Comparison of ENCODE assay signal across 8 cellular contexts in genomic region chr2:26764078-26764887, GRCh38. TPM values are rescaled to one million over a fixed set of nuclear protein-coding genes. Genes with fewer than 3 reads are reported as not detected.
DNase-seq lines count a peak whose midpoint lies in the region; ATAC-seq and TF ChIP-seq lines count a peak whose summit lies in the region.

Gene SLC35F6 (plus strand): TSS chr2:26764284. CDS start chr2:26764350, 66 bp downstream.

- peak within 1 kb of the TSS; percentile 96 for H3K4me3 Mint-ChIP-seq in T-helper 1 cell treated with Interleukin-12 subunit alpha and Interleukin-12 subunit beta and Interleukin-4 antibody, amounts not matched to agents 30 μg/mL and 1 μg/mL, for 36 hours

- H3K27me3 ChIP-seq in HAP-1 (ENCODE audit: low read depth) (no peaks in the 10 kb centered on the region), left ventricle myocardium inferior (ENCODE audit: low read depth) (no peaks in the 10 kb centered on the region), prostate gland (replicated peaks; ENCODE audit: insufficient read depth) (no peaks in the 10 kb centered on the region), upper lobe of right lung (no peaks in the 10 kb centered on the region)

- H3K4me1 ChIP-seq in HAP-1 (peaks cover 25% of the 10 kb centered on the region), left ventricle myocardium inferior (peaks cover 59% of the 10 kb centered on the region), prostate gland (replicated peaks) (peaks cover 15% of the 10 kb centered on the region), upper lobe of right lung (peaks cover 36% of the 10 kb centered on the region)

- TF ChIP-seq POLR2A in prostate gland (IDR thresholded peaks at IDR 0.05), result peak; percentile 90

- H3K36me3 Mint-ChIP-seq in T-helper 1 cell treated with Interleukin-12 subunit alpha and Interleukin-12 subunit beta and Interleukin-4 antibody, amounts not matched to agents 30 μg/mL and 1 μg/mL, for 36 hours (ENCODE audit: low read depth), result peaks cover 4% of the 10 kb centered on the region

- peak within 1 kb of the TSS; percentile 83 for H3K4me3 ChIP-seq in HAP-1
- peak within 1 kb of the TSS; percentile 93 for H3K4me3 ChIP-seq in left ventricle myocardium inferior
- peak within 1 kb of the TSS; percentile 65 to 92 for H3K4me3 ChIP-seq in prostate gland
- peak within 1 kb of the TSS; percentile 95 for H3K4me3 ChIP-seq in upper lobe of right lung

- H3K9me3 ChIP-seq in HAP-1, result no peaks in the 10 kb centered on the region
- H3K9me3 ChIP-seq in left ventricle myocardium inferior (replicated peaks), result no peaks in the 10 kb centered on the region
- no peaks in the 10 kb centered on the region for H3K9me3 ChIP-seq in prostate gland
- H3K9me3 ChIP-seq in upper lobe of right lung, result no peaks in the 10 kb centered on the region

- intact Hi-C loops in left ventricle myocardium inferior (cut with micrococcal nuclease), result no loop called here
- intact Hi-C loops in prostate gland (cut with DNase I), result no loop called here
- intact Hi-C loops in upper lobe of right lung (cut with DNase I), result no loop called here

- peak; percentile 57 for DNase-seq in GM04504 (ENCODE audit: low read depth)
- DNase-seq in HAP-1 (ENCODE audit: low spot score in 2 of 2), result peak; percentile 70 to 85
- peak; percentile 83 for DNase-seq in NAMALWA (ENCODE audit: low spot score)
- DNase-seq in amygdala (lab: John Stamatoyannopoulos, UW), result peak; percentile 15 to 87 (median 66)
- peak; percentile 85 for DNase-seq in left ventricle myocardium inferior
- DNase-seq in prostate gland (ENCODE audit: low spot score), result peak; percentile 73
- DNase-seq in upper lobe of right lung, result peak; percentile 92

- peaks cover 8% of the 10 kb centered on the region for H3K27me3 Mint-ChIP-seq in T-helper 1 cell treated with Interleukin-12 subunit alpha and Interleukin-12 subunit beta and Interleukin-4 antibody, amounts not matched to agents 30 μg/mL and 1 μg/mL, for 36 hours (ENCODE audit: low read depth)

- H3K9me3 Mint-ChIP-seq in T-helper 1 cell treated with Interleukin-12 subunit alpha and Interleukin-12 subunit beta and Interleukin-4 antibody, amounts not matched to agents 30 μg/mL and 1 μg/mL, for 36 hours, result no peaks in the 10 kb centered on the region

- in situ Hi-C loops in HAP-1 (cut with MboI; ENCODE audit: low sequenced_read_pairs), result no loop called here

- WGBS in prostate gland, result 1% methylated on average over 68 of the region's 68 CpGs

- H3K36me3 ChIP-seq in HAP-1 (replicated peaks), result peaks cover 4% of the 10 kb centered on the region; the same call in 1 of the 2 replicates
- H3K36me3 ChIP-seq in left ventricle myocardium inferior, result no peaks in the 10 kb centered on the region
- no peaks in the 10 kb centered on the region for H3K36me3 ChIP-seq in prostate gland
- no peaks in the 10 kb centered on the region for H3K36me3 ChIP-seq in upper lobe of right lung

- peak within 1 kb of the TSS; percentile 89 for H3K27ac Mint-ChIP-seq in T-helper 1 cell treated with Interleukin-12 subunit alpha and Interleukin-12 subunit beta and Interleukin-4 antibody, amounts not matched to agents 30 μg/mL and 1 μg/mL, for 36 hours

- peaks cover 21% of the 10 kb centered on the region for H3K4me1 Mint-ChIP-seq in T-helper 1 cell treated with Interleukin-12 subunit alpha and Interleukin-12 subunit beta and Interleukin-4 antibody, amounts not matched to agents 30 μg/mL and 1 μg/mL, for 36 hours (ENCODE audit: low read depth)

- peak; percentile 96 for ATAC-seq in upper lobe of right lung

- no peak for TF ChIP-seq CTCF in left ventricle myocardium inferior (IDR thresholded peaks at IDR 0.05; ENCODE audit: borderline replicate concordance)
- peak in 1 of 4 experiments; percentile 24 for TF ChIP-seq CTCF in prostate gland (IDR thresholded peaks at IDR 0.05)
- no peak for TF ChIP-seq CTCF in upper lobe of right lung (IDR thresholded peaks at IDR 0.05)

- H3K27ac ChIP-seq in left ventricle myocardium inferior (replicated peaks) (peak within 1 kb of the TSS; percentile 92), prostate gland (peak within 1 kb of the TSS; percentile 81 to 87), upper lobe of right lung (peak within 1 kb of the TSS; percentile 95)

RNA-seq across cellular contexts. Expression of gene SLC35F6, which starts in this region (rescaled TPM):
- total RNA-seq in left ventricle myocardium inferior (19.6 TPM), prostate gland (10 to 100 TPM; 56.6 to 58.6 TPM), upper lobe of right lung (42.2 TPM)

Comparison
In these comparisons a context has a peak if more than half of its experiments do, and no peak if none do; other contexts are left out.
1. Peak in every context shown above with its lines: DNase-seq, ATAC-seq, H3K4me3 ChIP-seq and H3K27ac ChIP-seq.